In genomic region chr1:47183308-47184089, GRCh38 we compare ENCODE assay signal across 17 cellular contexts. TPM values are rescaled to one million over a fixed set of nuclear protein-coding genes. Genes with fewer than 3 reads are reported as not detected.
"Had no signal": no experiment of that assay in that cellular context is flagged by ENCODE, and none has a peak within 500 bp of the region (broad histone marks: within the 10 kb centered on the region; RNA-seq: fewer than 3 reads in every experiment).

No MANE protein-coding gene starts in this region.

- H3K36me3 ChIP-seq: left ventricle myocardium inferior, pancreas, right lobe of liver had no signal

- H3K9me3 ChIP-seq: left ventricle myocardium inferior, mucosa of descending colon, pancreas, right lobe of liver had no signal

- H3K36me3 Mint-ChIP-seq: brain, naive B cell had no signal

- H3K27ac ChIP-seq: dorsolateral prefrontal cortex, left ventricle myocardium inferior, pancreas, right lobe of liver had no signal

- H3K27ac Mint-ChIP-seq: activated CD4-positive, alpha-beta T cell treated with anti-CD3 and anti-CD28 coated beads, Interleukin-2, amount 10 ng/mL, durations not matched to agents 24 days and 14 days; activated naive CD8-positive, alpha-beta T cell treated with anti-CD3 and anti-CD28 coated beads, Interleukin-2, amount 50 U/mL, for 24 hours; brain had no signal

- H3K4me3 Mint-ChIP-seq: activated CD4-positive, alpha-beta T cell treated with anti-CD3 and anti-CD28 coated beads, Interleukin-2, amount 10 ng/mL, durations not matched to agents 24 days and 14 days; activated naive CD8-positive, alpha-beta T cell treated with anti-CD3 and anti-CD28 coated beads, Interleukin-2, amount 50 U/mL, for 24 hours; brain; naive B cell had no signal

- H3K9me3 Mint-ChIP-seq: activated CD4-positive, alpha-beta T cell treated with anti-CD3 and anti-CD28 coated beads, Interleukin-2, amount 10 ng/mL, durations not matched to agents 24 days and 14 days; activated naive CD8-positive, alpha-beta T cell treated with anti-CD3 and anti-CD28 coated beads, Interleukin-2, amount 50 U/mL, for 24 hours had no signal

- H3K27me3 ChIP-seq: pancreas, right lobe of liver had no signal

- ATAC-seq: activated naive CD8-positive, alpha-beta T cell treated with anti-CD3 and anti-CD28 coated beads, Interleukin-2, amount 50 U/mL, for 24 hours; mucosa of descending colon; right lobe of liver had no signal

- H3K4me3 ChIP-seq: dorsolateral prefrontal cortex, left ventricle myocardium inferior, mucosa of descending colon, pancreas, right lobe of liver had no signal

- DNase-seq: activated CD4-positive, alpha-beta T cell treated with anti-CD3 and anti-CD28 coated beads, Interleukin-2, amount 10 ng/mL, durations not matched to agents 24 days and 14 days; activated naive CD4-positive, alpha-beta T cell treated with Interleukin-2 at 50 U/mL for 16 hours; activated naive CD8-positive, alpha-beta T cell treated with anti-CD3 and anti-CD28 coated beads, Interleukin-2, amount 50 U/mL, for 24 hours; dorsolateral prefrontal cortex; left ventricle myocardium inferior; naive B cell; pancreas; right lobe of liver; small intestine; stimulated activated CD4-positive, alpha-beta T cell treated with anti-CD3 and anti-CD28 coated beads, Interleukin-4, amount 100 ng/mL, for 1 hour; T-helper 1 cell; T1000 had no signal

RNA-seq across cellular contexts. Expression of gene PDZK1IP1, which starts 6.3 kb away (rescaled TPM):
- total RNA-seq: activated CD4-positive, alpha-beta T cell treated with anti-CD3 and anti-CD28 coated beads, Interleukin-2, amount 10 ng/mL, durations not matched to agents 24 days and 14 days; frontal cortex; left ventricle myocardium inferior had no signal

RNA-seq across cellular contexts. Expression of gene CYP4A22, which starts 46.3 kb away (rescaled TPM):
- total RNA-seq: activated CD4-positive, alpha-beta T cell treated with anti-CD3 and anti-CD28 coated beads, Interleukin-2, amount 10 ng/mL, durations not matched to agents 24 days and 14 days; epithelial cell of proximal tubule; frontal cortex; left ventricle myocardium inferior; mucosa of descending colon had no signal
- polyA plus RNA-seq: keratinocyte had no signal

RNA-seq across cellular contexts. Expression of gene TAL1, which starts 48.5 kb away (rescaled TPM):
- total RNA-seq: activated CD4-positive, alpha-beta T cell treated with anti-CD3 and anti-CD28 coated beads, Interleukin-2, amount 10 ng/mL, durations not matched to agents 24 days and 14 days had no signal
- polyA plus RNA-seq: keratinocyte had no signal
